1 cellular context compared by ENCODE assay signal in genomic region chr6:106325336-106326178, GRCh38.
TF ChIP-seq lines count a peak whose summit lies in the region.

ATG5 (minus strand) TSS chr6:106325760; CDS start chr6:106316208, 9,552 bp downstream.

TF ChIP-seq in K562, 482 proteins besides CTCF, POLR2A, EP300 and RAD21 (continued from another document and continues in another):
- TF ChIP-seq MGA (IDR thresholded peaks at IDR 0.05) = peak; percentile 78
- TF ChIP-seq RERE (CRISPR knock-in tag; IDR thresholded peaks at IDR 0.05; ENCODE audit: borderline replicate concordance) = no peak
- TF ChIP-seq BCL6 (CRISPR knock-in tag; IDR thresholded peaks at IDR 0.05) = no peak
- TF ChIP-seq TSHZ1 (CRISPR knock-in tag; IDR thresholded peaks at IDR 0.05) = no peak
- TF ChIP-seq PTTG1 (tag; IDR thresholded peaks at IDR 0.05; ENCODE audit: low read depth) = no peak
- no peak for TF ChIP-seq MED1 (CRISPR knock-in tag; IDR thresholded peaks at IDR 0.05; ENCODE audit: borderline replicate concordance)
- peak; percentile 41; the same call in 1 of the 2 replicates for TF ChIP-seq RFX1 (IDR thresholded peaks at IDR 0.05)
- TF ChIP-seq ZNF507 (tag; conservative IDR thresholded peaks at IDR 0.05) = no peak
- no peak for TF ChIP-seq PCBP1 (IDR thresholded peaks at IDR 0.05; ENCODE audit: low read depth, low read length, poor library complexity, severe bottlenecking)
- peak; percentile 97 for TF ChIP-seq BACH1 (tag; IDR thresholded peaks at IDR 0.05)
- no peak for TF ChIP-seq FOXO4 (CRISPR knock-in tag; IDR thresholded peaks at IDR 0.05)
- TF ChIP-seq SFPQ (IDR thresholded peaks at IDR 0.05; ENCODE audit: low read depth, low read length) = no peak
- TF ChIP-seq ZNF75A (CRISPR knock-in tag; IDR thresholded peaks at IDR 0.05) = no peak
- TF ChIP-seq GABPB1 (CRISPR knock-in tag; IDR thresholded peaks at IDR 0.05) = peak; percentile 98
- peak; percentile 56; the same call in 1 of the 2 replicates for TF ChIP-seq MBD2 (IDR thresholded peaks at IDR 0.05; ENCODE audit: borderline replicate concordance, low read depth)
- TF ChIP-seq ELK3 (CRISPR knock-in tag; IDR thresholded peaks at IDR 0.05) = no peak
- TF ChIP-seq BCLAF1 (IDR thresholded peaks at IDR 0.05; ENCODE audit: borderline replicate concordance in 1 of 2, control insufficient read depth in 1 of 2, low read depth in 2 of 2, low read length in 1 of 2) = peak in 1 of 2 experiments; percentile 76; a peak in 2 of 4 replicates
- TF ChIP-seq HOXB6 (CRISPR knock-in tag; IDR thresholded peaks at IDR 0.05; ENCODE audit: borderline replicate concordance) = no peak
- peak; percentile 75; the same call in 1 of the 2 replicates for TF ChIP-seq ZNF12 (CRISPR knock-in tag; IDR thresholded peaks at IDR 0.05)
- peak; percentile 58 for TF ChIP-seq FIP1L1 (IDR thresholded peaks at IDR 0.05; ENCODE audit: low read depth, low read length, poor library complexity, severe bottlenecking)
- TF ChIP-seq FOXJ3 (CRISPR knock-in tag; IDR thresholded peaks at IDR 0.05) = no peak
